ENCODE assay signal across 1 cellular context in the genomic region with DNA sequence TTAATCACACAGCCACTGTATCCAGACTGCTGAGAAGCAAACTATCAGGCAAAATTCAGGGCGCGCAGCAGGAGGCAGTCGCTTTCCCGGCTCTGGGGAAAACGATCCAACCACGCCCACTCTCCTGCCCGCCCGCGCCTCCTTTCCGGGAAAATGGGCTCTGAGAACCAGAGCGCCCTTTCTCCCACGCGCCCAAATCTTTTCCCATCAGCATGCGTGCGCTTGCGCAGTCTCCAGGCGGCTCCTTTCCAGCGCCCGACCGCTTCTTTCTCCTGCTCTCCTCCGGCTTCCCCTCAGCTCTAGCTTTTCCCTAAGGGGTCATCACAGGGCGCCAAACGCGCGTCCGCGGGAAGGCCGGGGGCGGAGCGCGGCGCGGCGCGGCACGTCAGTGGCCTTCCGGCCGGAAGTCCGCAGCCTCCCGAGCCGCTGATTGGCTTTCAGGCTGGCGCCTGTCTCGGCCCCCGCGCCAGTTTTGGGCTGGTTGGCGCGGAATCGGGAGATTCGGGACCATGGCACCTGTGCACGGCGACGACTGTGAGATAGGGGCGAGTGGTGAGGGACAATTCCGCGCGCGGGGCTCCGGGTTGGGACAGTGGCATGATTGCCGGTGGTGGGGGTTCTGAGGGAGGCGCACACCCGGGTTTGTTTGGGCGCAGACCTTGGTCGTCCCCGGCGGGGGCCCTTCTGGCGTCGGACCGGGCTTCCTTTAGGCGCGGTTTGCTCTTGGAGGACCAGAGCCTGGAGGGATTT.
TF ChIP-seq lines count a peak whose summit lies in the region.

POLA1 (plus strand) TSS at position 466 of the 750 bp plus-strand sequence; CDS start at position 510, 44 bp downstream.

TF ChIP-seq in K562, 482 proteins besides CTCF, POLR2A, EP300 and RAD21 (continued from another document and continues in another):
- TF ChIP-seq NONO (IDR thresholded peaks at IDR 0.05; ENCODE audit: low read depth in 2 of 2, low read length in 1 of 2) (no peak), MAZ (CRISPR knock-in tag; conservative IDR thresholded peaks at IDR 0.05 in 1 of 2, IDR thresholded peaks at IDR 0.05 in 1 of 2) (peak in 1 of 2 experiments; percentile 81; a peak in 3 of 4 replicates), PHF21A (IDR thresholded peaks at IDR 0.05; ENCODE audit: borderline replicate concordance, low read depth) (0 out of 2 replicates have a peak, but pooled peaks have one; percentile 7), PTTG1 (tag; IDR thresholded peaks at IDR 0.05; ENCODE audit: low read depth) (no peak), PPARD (CRISPR knock-in tag; IDR thresholded peaks at IDR 0.05) (no peak), TEAD2 (tag; IDR thresholded peaks at IDR 0.05) (no peak), MAFF (IDR thresholded peaks at IDR 0.05; ENCODE audit: low read length) (no peak), ZNF24 (IDR thresholded peaks at IDR 0.05) (0 out of 2 replicates have a peak, but pooled peaks have one; percentile 18), ZEB2 (IDR thresholded peaks at IDR 0.05) (no peak), RB1 (IDR thresholded peaks at IDR 0.05; ENCODE audit: low read depth) (peak; percentile 60; the same call in 1 of the 2 replicates), TCFL5 (CRISPR knock-in tag; conservative IDR thresholded peaks at IDR 0.05) (no peak), PML (IDR thresholded peaks at IDR 0.05; ENCODE audit: low read length) (peak; percentile 44; the same call in 1 of the 2 replicates), POLR3G (IDR thresholded peaks at IDR 0.05; ENCODE audit: extremely low read depth, insufficient read length, insufficient replicate concordance) (no peak), RAD51 (IDR thresholded peaks at IDR 0.05; ENCODE audit: borderline replicate concordance, low read depth) (no peak), TEAD1 (CRISPR knock-in tag; IDR thresholded peaks at IDR 0.05) (no peak), POLR2AphosphoS5 (IDR thresholded peaks at IDR 0.05; ENCODE audit: control insufficient read depth, insufficient read depth, low read depth, low read length) (peak; percentile 73; the same call in 1 of the 2 replicates), LCOR (CRISPR knock-in tag; IDR thresholded peaks at IDR 0.05) (peak; percentile 97), XRCC4 (IDR thresholded peaks at IDR 0.05; ENCODE audit: extremely low read depth, insufficient read depth, insufficient read length) (no peak), CREB5 (CRISPR knock-in tag; IDR thresholded peaks at IDR 0.05) (no peak), FOS (IDR thresholded peaks at IDR 0.05; ENCODE audit: extremely low read depth, insufficient read length) (peak; percentile 12), ARID1B (IDR thresholded peaks at IDR 0.05) (peak; percentile 41; the same call in 1 of the 2 replicates), FIP1L1 (IDR thresholded peaks at IDR 0.05; ENCODE audit: low read depth, low read length, poor library complexity, severe bottlenecking) (peak; percentile 77), SRSF1 (IDR thresholded peaks at IDR 0.05; ENCODE audit: low read depth, low read length) (no peak), UBTF (IDR thresholded peaks at IDR 0.05; ENCODE audit: borderline replicate concordance in 1 of 2, low read depth in 2 of 2, low read length in 2 of 2) (no peak), FOXK2 (conservative IDR thresholded peaks at IDR 0.05 in 1 of 2, IDR thresholded peaks at IDR 0.05 in 1 of 2; ENCODE audit: low read depth in 2 of 2) (peak in 1 of 2 experiments; percentile 50; a peak in 2 of 4 replicates), MBD2 (IDR thresholded peaks at IDR 0.05; ENCODE audit: borderline replicate concordance, low read depth) (peak; percentile 42; the same call in 1 of the 2 replicates), NCOA4 (IDR thresholded peaks at IDR 0.05; ENCODE audit: partially characterized antibody) (no peak), CBX8 (IDR thresholded peaks at IDR 0.05; ENCODE audit: borderline replicate concordance, extremely low read depth, low read depth, low read length, poor library complexity, severe bottlenecking) (no peak), ZNF217 (CRISPR knock-in tag; IDR thresholded peaks at IDR 0.05) (no peak), TBP (optimal IDR thresholded peaks at IDR 0.05; ENCODE audit: low read depth, low read length) (peak; percentile 78), SPI1 (IDR thresholded peaks at IDR 0.05; ENCODE audit: borderline replicate concordance, low read depth, low read length) (no peak), TAF9B (IDR thresholded peaks at IDR 0.05; ENCODE audit: partially characterized antibody) (peak; percentile 52), MEF2D (tag; conservative IDR thresholded peaks at IDR 0.05; ENCODE audit: low read depth) (no peak), KAT2B (IDR thresholded peaks at IDR 0.05; ENCODE audit: low read depth, low read length) (no peak), KDM1A (IDR thresholded peaks at IDR 0.05) (no peak), NR2F6 (CRISPR knock-in tag; IDR thresholded peaks at IDR 0.05) (no peak), XRCC3 (IDR thresholded peaks at IDR 0.05) (no peak), NFRKB (IDR thresholded peaks at IDR 0.05; ENCODE audit: low read depth) (no peak), DMBX1 (CRISPR knock-in tag; IDR thresholded peaks at IDR 0.05; ENCODE audit: borderline replicate concordance) (no peak), FOXA3 (CRISPR knock-in tag; conservative IDR thresholded peaks at IDR 0.05 in 1 of 2, IDR thresholded peaks at IDR 0.05 in 1 of 2) (no peak), HNRNPLL (IDR thresholded peaks at IDR 0.05; ENCODE audit: low read depth, low read length, poor library complexity, severe bottlenecking) (no peak), NFIC (IDR thresholded peaks at IDR 0.05) (no peak), SMARCA4 (IDR thresholded peaks at IDR 0.05) (no peak; the same call in 1 of the 2 replicates), ZNF778 (CRISPR knock-in tag; IDR thresholded peaks at IDR 0.05) (no peak), FUS (optimal IDR thresholded peaks at IDR 0.05; ENCODE audit: low read depth, low read length) (no peak), DEAF1 (CRISPR knock-in tag; IDR thresholded peaks at IDR 0.05) (no peak), ELF2 (CRISPR knock-in tag; IDR thresholded peaks at IDR 0.05) (peak; percentile 91), RFX1 (IDR thresholded peaks at IDR 0.05) (no peak), HINFP (tag; conservative IDR thresholded peaks at IDR 0.05; ENCODE audit: low read depth) (no peak), MECOM (CRISPR knock-in tag; IDR thresholded peaks at IDR 0.05) (no peak)
- TF ChIP-seq, protein P1, sequence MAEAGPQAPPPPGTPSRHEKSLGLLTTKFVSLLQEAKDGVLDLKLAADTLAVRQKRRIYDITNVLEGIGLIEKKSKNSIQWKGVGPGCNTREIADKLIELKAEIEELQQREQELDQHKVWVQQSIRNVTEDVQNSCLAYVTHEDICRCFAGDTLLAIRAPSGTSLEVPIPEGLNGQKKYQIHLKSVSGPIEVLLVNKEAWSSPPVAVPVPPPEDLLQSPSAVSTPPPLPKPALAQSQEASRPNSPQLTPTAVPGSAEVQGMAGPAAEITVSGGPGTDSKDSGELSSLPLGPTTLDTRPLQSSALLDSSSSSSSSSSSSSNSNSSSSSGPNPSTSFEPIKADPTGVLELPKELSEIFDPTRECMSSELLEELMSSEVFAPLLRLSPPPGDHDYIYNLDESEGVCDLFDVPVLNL (CRISPR knock-in tag; IDR thresholded peaks at IDR 0.05; ENCODE audit: low read depth), result peak; percentile 65; the same call in 1 of the 2 replicates
- TF ChIP-seq, protein P2, sequence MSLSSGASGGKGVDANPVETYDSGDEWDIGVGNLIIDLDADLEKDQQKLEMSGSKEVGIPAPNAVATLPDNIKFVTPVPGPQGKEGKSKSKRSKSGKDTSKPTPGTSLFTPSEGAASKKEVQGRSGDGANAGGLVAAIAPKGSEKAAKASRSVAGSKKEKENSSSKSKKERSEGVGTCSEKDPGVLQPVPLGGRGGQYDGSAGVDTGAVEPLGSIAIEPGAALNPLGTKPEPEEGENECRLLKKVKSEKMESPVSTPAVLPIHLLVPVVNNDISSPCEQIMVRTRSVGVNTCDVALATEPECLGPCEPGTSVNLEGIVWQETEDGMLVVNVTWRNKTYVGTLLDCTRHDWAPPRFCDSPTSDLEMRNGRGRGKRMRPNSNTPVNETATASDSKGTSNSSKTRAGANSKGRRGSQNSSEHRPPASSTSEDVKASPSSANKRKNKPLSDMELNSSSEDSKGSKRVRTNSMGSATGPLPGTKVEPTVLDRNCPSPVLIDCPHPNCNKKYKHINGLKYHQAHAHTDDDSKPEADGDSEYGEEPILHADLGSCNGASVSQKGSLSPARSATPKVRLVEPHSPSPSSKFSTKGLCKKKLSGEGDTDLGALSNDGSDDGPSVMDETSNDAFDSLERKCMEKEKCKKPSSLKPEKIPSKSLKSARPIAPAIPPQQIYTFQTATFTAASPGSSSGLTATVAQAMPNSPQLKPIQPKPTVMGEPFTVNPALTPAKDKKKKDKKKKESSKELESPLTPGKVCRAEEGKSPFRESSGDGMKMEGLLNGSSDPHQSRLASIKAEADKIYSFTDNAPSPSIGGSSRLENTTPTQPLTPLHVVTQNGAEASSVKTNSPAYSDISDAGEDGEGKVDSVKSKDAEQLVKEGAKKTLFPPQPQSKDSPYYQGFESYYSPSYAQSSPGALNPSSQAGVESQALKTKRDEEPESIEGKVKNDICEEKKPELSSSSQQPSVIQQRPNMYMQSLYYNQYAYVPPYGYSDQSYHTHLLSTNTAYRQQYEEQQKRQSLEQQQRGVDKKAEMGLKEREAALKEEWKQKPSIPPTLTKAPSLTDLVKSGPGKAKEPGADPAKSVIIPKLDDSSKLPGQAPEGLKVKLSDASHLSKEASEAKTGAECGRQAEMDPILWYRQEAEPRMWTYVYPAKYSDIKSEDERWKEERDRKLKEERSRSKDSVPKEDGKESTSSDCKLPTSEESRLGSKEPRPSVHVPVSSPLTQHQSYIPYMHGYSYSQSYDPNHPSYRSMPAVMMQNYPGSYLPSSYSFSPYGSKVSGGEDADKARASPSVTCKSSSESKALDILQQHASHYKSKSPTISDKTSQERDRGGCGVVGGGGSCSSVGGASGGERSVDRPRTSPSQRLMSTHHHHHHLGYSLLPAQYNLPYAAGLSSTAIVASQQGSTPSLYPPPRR (CRISPR knock-in tag; IDR thresholded peaks at IDR 0.05; ENCODE audit: borderline replicate concordance), result no peak
- TF ChIP-seq, protein P3, sequence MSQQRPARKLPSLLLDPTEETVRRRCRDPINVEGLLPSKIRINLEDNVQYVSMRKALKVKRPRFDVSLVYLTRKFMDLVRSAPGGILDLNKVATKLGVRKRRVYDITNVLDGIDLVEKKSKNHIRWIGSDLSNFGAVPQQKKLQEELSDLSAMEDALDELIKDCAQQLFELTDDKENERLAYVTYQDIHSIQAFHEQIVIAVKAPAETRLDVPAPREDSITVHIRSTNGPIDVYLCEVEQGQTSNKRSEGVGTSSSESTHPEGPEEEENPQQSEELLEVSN (IDR thresholded peaks at IDR 0.05; ENCODE audit: borderline replicate concordance in 1 of 2, extremely low read depth in 1 of 2, insufficient read depth in 1 of 2, insufficient read length in 1 of 2, low read depth in 1 of 2, low read length in 1 of 2, poor library complexity in 1 of 2, severe bottlenecking in 1 of 2), result peak in 1 of 2 experiments; percentile 74
